ENCODE assay signal across 1 cellular context in genomic region chr17:45221081-45221996, GRCh38.
A peak's percentile ranks its signal among the peaks of the same experiment; 100 is the strongest.
TF ChIP-seq lines count a peak whose summit lies in the region.

Gene FMNL1 (plus strand): TSS chr17:45221885. CDS start chr17:45222125, 240 bp downstream.

TF ChIP-seq in HepG2, 621 proteins besides CTCF, POLR2A, EP300 and RAD21:
- TF ChIP-seq DZIP1 (CRISPR knock-in tag; IDR thresholded peaks at IDR 0.05) (no peak), RARA (CRISPR knock-in tag; IDR thresholded peaks at IDR 0.05) (no peak), ZBED4 (CRISPR knock-in tag; IDR thresholded peaks at IDR 0.05; ENCODE audit: borderline replicate concordance) (no peak), ZFY (CRISPR knock-in tag; IDR thresholded peaks at IDR 0.05) (no peak), ZNF317 (CRISPR knock-in tag; IDR thresholded peaks at IDR 0.05) (no peak), ZNF777 (CRISPR knock-in tag; IDR thresholded peaks at IDR 0.05) (0 out of 2 replicates have a peak, but pooled peaks have one; percentile 64), ETV5 (CRISPR knock-in tag; IDR thresholded peaks at IDR 0.05; ENCODE audit: borderline replicate concordance) (no peak), BRF2 (CRISPR knock-in tag; IDR thresholded peaks at IDR 0.05) (no peak), TBX3 (IDR thresholded peaks at IDR 0.05; ENCODE audit: borderline replicate concordance) (no peak), EZH2 (conservative IDR thresholded peaks at IDR 0.05; ENCODE audit: low read depth, low read length) (0 out of 2 replicates have a peak, but pooled peaks have one; percentile 13), ZNF225 (CRISPR knock-in tag; IDR thresholded peaks at IDR 0.05) (0 out of 2 replicates have a peak, but pooled peaks have one; percentile 26), KLF13 (CRISPR knock-in tag; IDR thresholded peaks at IDR 0.05) (no peak), ATF7 (IDR thresholded peaks at IDR 0.05) (no peak), ATF7 (CRISPR knock-in tag; IDR thresholded peaks at IDR 0.05) (no peak), PATZ1 (CRISPR knock-in tag; IDR thresholded peaks at IDR 0.05) (peak; percentile 34; the same call in 1 of the 2 replicates), MTF2 (CRISPR knock-in tag; IDR thresholded peaks at IDR 0.05; ENCODE audit: borderline replicate concordance) (peak; percentile 52; the same call in 1 of the 2 replicates)
- TF ChIP-seq, protein P1, sequence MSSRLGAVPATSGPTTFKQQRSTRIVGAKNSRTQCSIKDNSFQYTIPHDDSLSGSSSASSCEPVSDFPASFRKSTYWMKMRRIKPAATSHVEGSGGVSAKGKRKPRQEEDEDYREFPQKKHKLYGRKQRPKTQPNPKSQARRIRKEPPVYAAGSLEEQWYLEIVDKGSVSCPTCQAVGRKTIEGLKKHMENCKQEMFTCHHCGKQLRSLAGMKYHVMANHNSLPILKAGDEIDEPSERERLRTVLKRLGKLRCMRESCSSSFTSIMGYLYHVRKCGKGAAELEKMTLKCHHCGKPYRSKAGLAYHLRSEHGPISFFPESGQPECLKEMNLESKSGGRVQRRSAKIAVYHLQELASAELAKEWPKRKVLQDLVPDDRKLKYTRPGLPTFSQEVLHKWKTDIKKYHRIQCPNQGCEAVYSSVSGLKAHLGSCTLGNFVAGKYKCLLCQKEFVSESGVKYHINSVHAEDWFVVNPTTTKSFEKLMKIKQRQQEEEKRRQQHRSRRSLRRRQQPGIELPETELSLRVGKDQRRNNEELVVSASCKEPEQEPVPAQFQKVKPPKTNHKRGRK (CRISPR knock-in tag; IDR thresholded peaks at IDR 0.05) = no peak
- TF ChIP-seq, protein P2, sequence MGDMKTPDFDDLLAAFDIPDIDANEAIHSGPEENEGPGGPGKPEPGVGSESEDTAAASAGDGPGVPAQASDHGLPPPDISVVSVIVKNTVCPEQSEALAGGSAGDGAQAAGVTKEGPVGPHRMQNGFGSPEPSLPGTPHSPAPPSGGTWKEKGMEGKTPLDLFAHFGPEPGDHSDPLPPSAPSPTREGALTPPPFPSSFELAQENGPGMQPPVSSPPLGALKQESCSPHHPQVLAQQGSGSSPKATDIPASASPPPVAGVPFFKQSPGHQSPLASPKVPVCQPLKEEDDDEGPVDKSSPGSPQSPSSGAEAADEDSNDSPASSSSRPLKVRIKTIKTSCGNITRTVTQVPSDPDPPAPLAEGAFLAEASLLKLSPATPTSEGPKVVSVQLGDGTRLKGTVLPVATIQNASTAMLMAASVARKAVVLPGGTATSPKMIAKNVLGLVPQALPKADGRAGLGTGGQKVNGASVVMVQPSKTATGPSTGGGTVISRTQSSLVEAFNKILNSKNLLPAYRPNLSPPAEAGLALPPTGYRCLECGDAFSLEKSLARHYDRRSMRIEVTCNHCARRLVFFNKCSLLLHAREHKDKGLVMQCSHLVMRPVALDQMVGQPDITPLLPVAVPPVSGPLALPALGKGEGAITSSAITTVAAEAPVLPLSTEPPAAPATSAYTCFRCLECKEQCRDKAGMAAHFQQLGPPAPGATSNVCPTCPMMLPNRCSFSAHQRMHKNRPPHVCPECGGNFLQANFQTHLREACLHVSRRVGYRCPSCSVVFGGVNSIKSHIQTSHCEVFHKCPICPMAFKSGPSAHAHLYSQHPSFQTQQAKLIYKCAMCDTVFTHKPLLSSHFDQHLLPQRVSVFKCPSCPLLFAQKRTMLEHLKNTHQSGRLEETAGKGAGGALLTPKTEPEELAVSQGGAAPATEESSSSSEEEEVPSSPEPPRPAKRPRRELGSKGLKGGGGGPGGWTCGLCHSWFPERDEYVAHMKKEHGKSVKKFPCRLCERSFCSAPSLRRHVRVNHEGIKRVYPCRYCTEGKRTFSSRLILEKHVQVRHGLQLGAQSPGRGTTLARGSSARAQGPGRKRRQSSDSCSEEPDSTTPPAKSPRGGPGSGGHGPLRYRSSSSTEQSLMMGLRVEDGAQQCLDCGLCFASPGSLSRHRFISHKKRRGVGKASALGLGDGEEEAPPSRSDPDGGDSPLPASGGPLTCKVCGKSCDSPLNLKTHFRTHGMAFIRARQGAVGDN (CRISPR knock-in tag; IDR thresholded peaks at IDR 0.05) = 0 out of 2 replicates have a peak, but pooled peaks have one; percentile 8
